In genomic region chr6:98944598-98945011, GRCh38 we compare ENCODE assay signal across 2 cellular contexts.
TF ChIP-seq lines count a peak whose summit lies in the region.

No MANE protein-coding gene starts in this region.

TF ChIP-seq in SK-N-SH, 30 proteins besides CTCF, POLR2A, EP300 and RAD21 (continued from another document):
- no peak for TF ChIP-seq PBX3 (IDR thresholded peaks at IDR 0.05)
- TF ChIP-seq RCOR1 (IDR thresholded peaks at IDR 0.05; ENCODE audit: low read length) = no peak
- no peak for TF ChIP-seq FOXJ3 (CRISPR knock-in tag; IDR thresholded peaks at IDR 0.05)
- no peak for TF ChIP-seq TAF1 (IDR thresholded peaks at IDR 0.05; ENCODE audit: borderline replicate concordance, low read depth, low read length)
- TF ChIP-seq MXI1 (IDR thresholded peaks at IDR 0.05; ENCODE audit: low read depth, low read length) = no peak
- no peak for TF ChIP-seq POLR2AphosphoS5 (IDR thresholded peaks at IDR 0.05; ENCODE audit: low read depth, low read length)
- TF ChIP-seq RXRA (IDR thresholded peaks at IDR 0.05; ENCODE audit: borderline replicate concordance, low read depth) = no peak
- no peak for TF ChIP-seq TEAD4 (IDR thresholded peaks at IDR 0.05; ENCODE audit: borderline replicate concordance, insufficient read depth)
- TF ChIP-seq, protein P1, sequence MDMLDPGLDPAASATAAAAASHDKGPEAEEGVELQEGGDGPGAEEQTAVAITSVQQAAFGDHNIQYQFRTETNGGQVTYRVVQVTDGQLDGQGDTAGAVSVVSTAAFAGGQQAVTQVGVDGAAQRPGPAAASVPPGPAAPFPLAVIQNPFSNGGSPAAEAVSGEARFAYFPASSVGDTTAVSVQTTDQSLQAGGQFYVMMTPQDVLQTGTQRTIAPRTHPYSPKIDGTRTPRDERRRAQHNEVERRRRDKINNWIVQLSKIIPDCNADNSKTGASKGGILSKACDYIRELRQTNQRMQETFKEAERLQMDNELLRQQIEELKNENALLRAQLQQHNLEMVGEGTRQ (IDR thresholded peaks at IDR 0.05; ENCODE audit: borderline replicate concordance, low read depth, low read length) = no peak
- no peak for TF ChIP-seq SIN3A (IDR thresholded peaks at IDR 0.05; ENCODE audit: borderline replicate concordance, low read depth, low read length)
- no peak for TF ChIP-seq GATA2 (CRISPR knock-in tag; IDR thresholded peaks at IDR 0.05)
- no peak for TF ChIP-seq FOSL2 (IDR thresholded peaks at IDR 0.05; ENCODE audit: borderline replicate concordance, low read depth)
- no peak for TF ChIP-seq RFX5 (IDR thresholded peaks at IDR 0.05; ENCODE audit: low read length)
- TF ChIP-seq JUND (IDR thresholded peaks at IDR 0.05) = no peak

TF ChIP-seq in SK-N-SH treated with all-trans-retinoic acid at 6 μM for 48 hours, 23 proteins besides CTCF, POLR2A, EP300 and RAD21 (continued from another document):
- no peak for TF ChIP-seq PATZ1 (CRISPR knock-in tag; IDR thresholded peaks at IDR 0.05; ENCODE audit: borderline replicate concordance)
- no peak for TF ChIP-seq ARNTL (CRISPR knock-in tag; IDR thresholded peaks at IDR 0.05; ENCODE audit: borderline replicate concordance, low read depth)
